Comparison of ENCODE assay signal across 13 cellular contexts in genomic region chr9:38036359-38037084, GRCh38. TPM values are rescaled to one million over a fixed set of nuclear protein-coding genes. Genes with fewer than 3 reads are reported as not detected.
DNase-seq lines count a peak whose midpoint lies in the region; ATAC-seq, FAIRE-seq and TF ChIP-seq lines count a peak whose summit lies in the region.
"Had no signal": no experiment of that assay in that cellular context is flagged by ENCODE, and none has a peak within 500 bp of the region (broad histone marks: within the 10 kb centered on the region; RNA-seq: fewer than 3 reads in every experiment).

No MANE protein-coding gene starts in this region.

- no TSS peak for BruUV-seq in endothelial cell of umbilical vein (replicated peaks; lab: Mats Ljungman, UMichigan)

- H3K4me3 Mint-ChIP-seq in CD8-positive, alpha-beta T cell = no peak overlapping the region
- H3K4me3 Mint-ChIP-seq: activated CD4-positive, alpha-beta T cell treated with anti-CD3 and anti-CD28 coated beads, Interleukin-2, amount 10 ng/mL, durations not matched to agents 7 days and 5 days; activated naive CD4-positive, alpha-beta T cell treated with anti-CD3 and anti-CD28 coated beads, Interleukin-2, amount 50 U/mL, for 24 hours; CD4-positive, CD25-positive, alpha-beta regulatory T cell had no signal

- H3K4me1 ChIP-seq in endothelial cell of umbilical vein (ENCODE audit: control insufficient read depth, extremely low read depth, insufficient read depth, low read length) (peaks cover 59% of the 10 kb centered on the region), osteoblast (ENCODE audit: insufficient read depth, low read length) (peaks cover 53% of the 10 kb centered on the region)
- no peaks in the 10 kb centered on the region for H3K4me1 ChIP-seq in CD8-positive, alpha-beta T cell (ENCODE audit: insufficient read depth, low read length)

- no peak for ATAC-seq in GM18505 (IDR thresholded peaks at IDR 0.05; ENCODE audit: unreplicated experiment)
- no peak for ATAC-seq in GM19455 (IDR thresholded peaks at IDR 0.05; ENCODE audit: unreplicated experiment)
- no peak for ATAC-seq in CD8-positive, alpha-beta T cell

- H3K36me3 ChIP-seq in endothelial cell of umbilical vein (ENCODE audit: control insufficient read depth in 2 of 2, extremely low read depth in 1 of 2, insufficient read depth in 2 of 2, low read length in 2 of 2) (no peaks in the 10 kb centered on the region), osteoblast (ENCODE audit: insufficient read depth, low read length) (no peaks in the 10 kb centered on the region)
- no peaks in the 10 kb centered on the region for H3K36me3 ChIP-seq in CD8-positive, alpha-beta T cell (ENCODE audit: insufficient read depth, low read length)
- H3K36me3 ChIP-seq: stomach had no signal

- H4K20me1 ChIP-seq in endothelial cell of umbilical vein (replicated peaks; ENCODE audit: control insufficient read depth, extremely low read depth, insufficient read depth, low read length) = no peaks in the 10 kb centered on the region
- peaks cover 9% of the 10 kb centered on the region for H4K20me1 ChIP-seq in osteoblast (ENCODE audit: insufficient read depth, low read length)

- intact Hi-C loops in endothelial cell of umbilical vein (cut with micrococcal nuclease) = loop anchor here (1.0 kb wide), 1 partner anchor 10 kb away; no protein-coding TSS in a partner anchor
- intact Hi-C loops in CD8-positive, alpha-beta T cell (cut with DNase I, micrococcal nuclease) = loop anchor here in 1 of 2 experiments (10.0 kb wide), 1 partner anchor 138 kb away; no protein-coding TSS in a partner anchor

- no peaks in the 10 kb centered on the region for H3K9me1 ChIP-seq in endothelial cell of umbilical vein (replicated peaks; ENCODE audit: control insufficient read depth, extremely low read depth, insufficient read depth, low read length)

- no peak overlapping the region for H3K27ac Mint-ChIP-seq in CD8-positive, alpha-beta T cell
- H3K27ac Mint-ChIP-seq: activated CD4-positive, alpha-beta T cell treated with anti-CD3 and anti-CD28 coated beads, Interleukin-2, amount 10 ng/mL, durations not matched to agents 7 days and 5 days; activated naive CD4-positive, alpha-beta T cell treated with anti-CD3 and anti-CD28 coated beads, Interleukin-2, amount 50 U/mL, for 24 hours; CD4-positive, CD25-positive, alpha-beta regulatory T cell had no signal

- H3K4me2 ChIP-seq in endothelial cell of umbilical vein (ENCODE audit: insufficient read depth, low read length) (no peak overlapping the region), osteoblast (ENCODE audit: insufficient read depth, low read length) (peak overlapping the region; percentile 63)

- no peak overlapping the region for H3K9ac ChIP-seq in endothelial cell of umbilical vein (replicated peaks; ENCODE audit: extremely low read depth, insufficient read depth, low read length)

- H3K9me3 ChIP-seq in endothelial cell of umbilical vein (replicated peaks; ENCODE audit: control insufficient read depth, insufficient read depth, low read length) (no peaks in the 10 kb centered on the region), osteoblast (ENCODE audit: low read depth, low read length) (no peaks in the 10 kb centered on the region)
- no peaks in the 10 kb centered on the region for H3K9me3 ChIP-seq in CD8-positive, alpha-beta T cell (ENCODE audit: low read length)
- H3K9me3 ChIP-seq: stomach had no signal

- CTCF ChIA-PET in endothelial cell of umbilical vein (lab: Charles Lee) = interaction anchor here (0.9 to 3.4 kb wide), 9 partner anchors 10 to 123 kb away, joined by 3 to 12 read pairs (median 4); no protein-coding TSS in a partner anchor
- CTCF ChIA-PET in CD8-positive, alpha-beta T cell (lab: Charles Lee) = no interaction called here

- POLR2A ChIA-PET in endothelial cell of umbilical vein (lab: Charles Lee) = no interaction called here
- POLR2A ChIA-PET in CD8-positive, alpha-beta T cell (lab: Charles Lee) = no interaction called here

- H3K4me1 Mint-ChIP-seq in CD8-positive, alpha-beta T cell (ENCODE audit: low read depth) = no peaks in the 10 kb centered on the region
- H3K4me1 Mint-ChIP-seq: activated CD4-positive, alpha-beta T cell treated with anti-CD3 and anti-CD28 coated beads, Interleukin-2, amount 10 ng/mL, durations not matched to agents 7 days and 5 days; activated naive CD4-positive, alpha-beta T cell treated with anti-CD3 and anti-CD28 coated beads, Interleukin-2, amount 50 U/mL, for 24 hours; CD4-positive, CD25-positive, alpha-beta regulatory T cell had no signal

- DNase-seq in AG20443 (ENCODE audit: low spot score) (peak; percentile 82), RCC 7860 (ENCODE audit: low spot score) (peak; percentile 39), endothelial cell of umbilical vein (ENCODE audit: low read depth, low spot score) (no peak), osteoblast (ENCODE audit: insufficient read length, low spot score, missing footprints) (peak; percentile 96), occipital lobe (lab: John Stamatoyannopoulos, UW) (no peak)
- DNase-seq in CD8-positive, alpha-beta T cell = no peak
- DNase-seq: activated CD4-positive, alpha-beta T cell treated with anti-CD3 and anti-CD28 coated beads, Interleukin-2, amount 10 ng/mL, durations not matched to agents 7 days and 5 days; CD4-positive, CD25-positive, alpha-beta regulatory T cell; NCI-H526 treated with DMSO at 0.1 percent for 48 hours; stomach had no signal

- TF ChIP-seq POLR2A in endothelial cell of umbilical vein (IDR thresholded peaks at IDR 0.05; ENCODE audit: low read depth, low read length) (no peak), GM18505 (IDR thresholded peaks at IDR 0.05; ENCODE audit: borderline replicate concordance, extremely low read depth, insufficient read depth, insufficient read length) (no peak)

- no peaks in the 10 kb centered on the region for H3K27me3 Mint-ChIP-seq in CD8-positive, alpha-beta T cell (ENCODE audit: low read depth)
- H3K27me3 Mint-ChIP-seq: activated CD4-positive, alpha-beta T cell treated with anti-CD3 and anti-CD28 coated beads, Interleukin-2, amount 10 ng/mL, durations not matched to agents 7 days and 5 days; activated naive CD4-positive, alpha-beta T cell treated with anti-CD3 and anti-CD28 coated beads, Interleukin-2, amount 50 U/mL, for 24 hours had no signal

- H3K79me2 ChIP-seq in endothelial cell of umbilical vein (ENCODE audit: control insufficient read depth, insufficient read depth, low read length) (peaks cover 70% of the 10 kb centered on the region), osteoblast (ENCODE audit: insufficient read depth, low read length) (peaks cover 81% of the 10 kb centered on the region)

- TF ChIP-seq CTCF in endothelial cell of umbilical vein (IDR thresholded peaks at IDR 0.05; ENCODE audit: extremely low read depth in 1 of 2, insufficient read depth in 1 of 2, low read depth in 1 of 2, low read length in 2 of 2) (no peak), osteoblast (IDR thresholded peaks at IDR 0.05; ENCODE audit: extremely low read depth, low read depth, low read length) (no peak)
- TF ChIP-seq CTCF in CD8-positive, alpha-beta T cell (IDR thresholded peaks at IDR 0.05) = no peak

- dilution Hi-C loops in endothelial cell of umbilical vein (cut with MboI; ENCODE audit: extremely low pct_ligation_motif_present, low sequenced_read_pairs) = no loop called here

- FAIRE-seq in RCC 7860 (lab: Jason Lieb, UNC) (no peak), endothelial cell of umbilical vein (lab: Jason Lieb, UNC) (no peak)

- H3K36me3 Mint-ChIP-seq in CD8-positive, alpha-beta T cell = no peaks in the 10 kb centered on the region
- H3K36me3 Mint-ChIP-seq: activated naive CD4-positive, alpha-beta T cell treated with anti-CD3 and anti-CD28 coated beads, Interleukin-2, amount 50 U/mL, for 24 hours; CD4-positive, CD25-positive, alpha-beta regulatory T cell had no signal

- H3K4me3 ChIP-seq in endothelial cell of umbilical vein (replicated peaks in 1 of 3; ENCODE audit: insufficient read depth in 1 of 3, low read depth in 1 of 3, low read length in 3 of 3) (no peak overlapping the region), osteoblast (ENCODE audit: insufficient read depth, low read length) (peak overlapping the region; percentile 31)
- H3K4me3 ChIP-seq in CD8-positive, alpha-beta T cell (ENCODE audit: low read depth, low read length) = no peak overlapping the region
- H3K4me3 ChIP-seq: stomach had no signal

- H2AFZ ChIP-seq in endothelial cell of umbilical vein (ENCODE audit: low read depth, low read length) = no peak overlapping the region
- no peak overlapping the region for H2AFZ ChIP-seq in osteoblast (ENCODE audit: low read length)

- H3K9me3 Mint-ChIP-seq in CD8-positive, alpha-beta T cell = no peaks in the 10 kb centered on the region
- H3K9me3 Mint-ChIP-seq: activated CD4-positive, alpha-beta T cell treated with anti-CD3 and anti-CD28 coated beads, Interleukin-2, amount 10 ng/mL, durations not matched to agents 7 days and 5 days; activated naive CD4-positive, alpha-beta T cell treated with anti-CD3 and anti-CD28 coated beads, Interleukin-2, amount 50 U/mL, for 24 hours; CD4-positive, CD25-positive, alpha-beta regulatory T cell had no signal

- no peaks in the 10 kb centered on the region for H3K27me3 ChIP-seq in endothelial cell of umbilical vein (ENCODE audit: control insufficient read depth in 2 of 2, insufficient read depth in 2 of 2, low read length in 2 of 2)
- H3K27me3 ChIP-seq in osteoblast (ENCODE audit: insufficient read depth, low read length) = no peaks in the 10 kb centered on the region
- H3K27me3 ChIP-seq in CD8-positive, alpha-beta T cell (ENCODE audit: insufficient read depth, low read length) = no peaks in the 10 kb centered on the region
- H3K27me3 ChIP-seq: stomach had no signal

- peak overlapping the region; percentile 66 for H3K27ac ChIP-seq in endothelial cell of umbilical vein (ENCODE audit: insufficient read depth, low read depth, low read length)
- peak overlapping the region; percentile 98 for H3K27ac ChIP-seq in osteoblast (ENCODE audit: low read depth, low read length)
- no peak overlapping the region for H3K27ac ChIP-seq in CD8-positive, alpha-beta T cell (ENCODE audit: low read depth, low read length)

TF ChIP-seq in endothelial cell of umbilical vein, 7 proteins besides CTCF, POLR2A, EP300 and RAD21 (continues in another document):
- no peak for TF ChIP-seq JUN (IDR thresholded peaks at IDR 0.05; ENCODE audit: borderline replicate concordance, insufficient read depth, insufficient read length, low read depth)
- no peak for TF ChIP-seq GATA2 (IDR thresholded peaks at IDR 0.05; ENCODE audit: insufficient read depth, insufficient read length, low read depth, low read length)
- TF ChIP-seq MYC (IDR thresholded peaks at IDR 0.05; ENCODE audit: low read depth, low read length) = no peak

RNA-seq across cellular contexts. Expression of gene SHB, which starts 32.5 kb away (rescaled TPM):
- total RNA-seq in endothelial cell of umbilical vein (22.3 and 24.9 TPM in 2 replicates), osteoblast (8.8 and 9.4 TPM in 2 replicates), occipital lobe (14.2 TPM)
- 13.3 and 13.4 TPM in 2 replicates for polyA plus RNA-seq in endothelial cell of umbilical vein
- 14.1 and 14.4 TPM in 2 replicates for polyA plus RNA-seq in endothelial cell of umbilical vein (2011; cell fraction: cytosol; rRNA removed)
- 20.6 and 22.2 TPM in 2 replicates for polyA plus RNA-seq in endothelial cell of umbilical vein (2011; cell fraction: nucleus; rRNA removed)
- 10.6 and 11.3 TPM in 2 replicates for polyA plus RNA-seq in endothelial cell of umbilical vein (2012)
- polyA minus RNA-seq in endothelial cell of umbilical vein = 11.6 and 14.5 TPM in 2 replicates
- polyA minus RNA-seq in endothelial cell of umbilical vein (2011; cell fraction: cytosol; rRNA and poly(A)+ RNA removed) = 9.3 TPM
- polyA minus RNA-seq in endothelial cell of umbilical vein (2011; cell fraction: nucleus; rRNA and poly(A)+ RNA removed) = 18.9 and 33.0 TPM in 2 replicates
- total RNA-seq in CD8-positive, alpha-beta T cell = 1 to 10 TPM; 2.4 to 3.0 TPM
- total RNA-seq: activated CD4-positive, alpha-beta T cell treated with anti-CD3 and anti-CD28 coated beads, Interleukin-2, amount 10 ng/mL, durations not matched to agents 7 days and 5 days had no signal

Comparison
In these comparisons a context has a peak if more than half of its experiments do, and no peak if none do; other contexts are left out.
1. DNase-seq: peak in AG20443 (single experiment), RCC 7860 (single experiment) and osteoblast (single experiment); none in endothelial cell of umbilical vein (single experiment), occipital lobe (single experiment) and CD8-positive, alpha-beta T cell (0 of 7).